ENCODE assay signal across 25 cellular contexts in the genomic region with DNA sequence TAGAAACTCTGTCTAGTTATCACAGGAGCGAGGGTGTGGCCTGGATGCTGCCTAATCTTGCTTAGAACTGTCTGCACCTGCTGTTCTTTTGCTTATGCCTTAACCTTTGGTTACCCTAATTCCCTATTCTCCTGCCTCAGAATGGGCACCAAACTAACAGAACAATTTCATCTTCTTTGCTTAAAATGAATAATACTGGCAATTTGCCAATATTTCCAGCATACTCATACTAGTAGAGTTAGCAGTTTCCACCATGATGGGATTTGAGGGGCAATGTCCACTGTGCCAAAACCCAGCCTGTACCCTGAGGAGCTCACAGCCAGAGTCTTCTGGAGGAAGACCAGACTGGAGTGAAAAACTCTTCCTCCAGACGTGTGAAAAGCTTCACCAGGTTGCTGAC.
"Had no signal": no experiment of that assay in that cellular context is flagged by ENCODE, and none has a peak within 500 bp of the region (broad histone marks: within the 10 kb centered on the region; RNA-seq: fewer than 3 reads in every experiment).

No MANE protein-coding gene starts in this region.

- ATAC-seq: natural killer cell; sciatic nerve; stimulated activated naive B cell treated with anti-CD40 and anti-IgM and Interleukin-4, amounts not matched to agents 10 μg/mL and 1 μg/mL and 100 μg/mL, for 72 hours; stimulated activated naive CD8-positive, alpha-beta T cell treated with anti-CD3 and anti-CD28 coated beads, Interleukin-15, Interleukin-2, amounts not matched to agents 100 U/mL and 50 U/mL, for 24 hours had no signal

- H3K27me3 ChIP-seq: hepatocyte, neural progenitor cell, neutrophil, ovary, right atrium auricular region, stomach, testis, tibial artery, vagina had no signal

- H3K4me2 ChIP-seq: hepatocyte, neural progenitor cell had no signal

- DNase-seq: islet precursor cell; left ventricle myocardium inferior; mesendoderm; naive B cell; natural killer cell; nephron progenitor cell; occipital lobe; ovary; stimulated activated CD4-positive, alpha-beta T cell treated with anti-CD3 and anti-CD28 coated beads, Interleukin-12 subunit alpha, Interleukin-12 subunit beta, amount 100 ng/mL, for 4 hours; stimulated activated CD4-positive, alpha-beta T cell treated with anti-CD3 and anti-CD28 coated beads, Interleukin-15, amount 100 ng/mL, for 24 hours; stimulated activated CD4-positive, alpha-beta T cell treated with anti-CD3 and anti-CD28 coated beads, Interleukin-2, amount 100 ng/mL, for 24 hours; stimulated activated CD4-positive, alpha-beta T cell treated with anti-CD3 and anti-CD28 coated beads, Interleukin-4, amount 100 ng/mL, for 1 hour; stimulated activated naive B cell treated with anti-CD40 and anti-IgM and Interleukin-4, amounts not matched to agents 10 μg/mL and 1 μg/mL and 100 μg/mL, for 72 hours; stimulated activated naive CD8-positive, alpha-beta T cell treated with anti-CD3 and anti-CD28 coated beads, Interleukin-15, Interleukin-2, amounts not matched to agents 100 U/mL and 50 U/mL, for 24 hours; stomach; testis; tibial artery had no signal

- H3K9ac ChIP-seq: neural progenitor cell had no signal

- H3K27ac ChIP-seq: hepatocyte, left ventricle myocardium inferior, neural progenitor cell, neutrophil, ovary, right atrium auricular region, skin epidermis, stomach, testis, tibial artery, vagina had no signal

- H3K4me1 ChIP-seq: left ventricle myocardium inferior, right atrium auricular region, stomach, testis, tibial artery, vagina had no signal

- H3K4me3 ChIP-seq: hepatocyte, left ventricle myocardium inferior, lung, neural progenitor cell, ovary, right atrium auricular region, skin epidermis, stomach, testis, tibial artery, vagina had no signal

- H3K36me3 ChIP-seq: left ventricle myocardium inferior, neural progenitor cell, neutrophil, ovary, right atrium auricular region, stomach, tibial artery, vagina had no signal

- H3K79me2 ChIP-seq: hepatocyte had no signal

- H3K9me3 ChIP-seq: neutrophil, ovary, testis, vagina had no signal

- H2AFZ ChIP-seq: hepatocyte, neural progenitor cell had no signal
